19 cellular contexts compared by ENCODE assay signal in the genomic region with DNA sequence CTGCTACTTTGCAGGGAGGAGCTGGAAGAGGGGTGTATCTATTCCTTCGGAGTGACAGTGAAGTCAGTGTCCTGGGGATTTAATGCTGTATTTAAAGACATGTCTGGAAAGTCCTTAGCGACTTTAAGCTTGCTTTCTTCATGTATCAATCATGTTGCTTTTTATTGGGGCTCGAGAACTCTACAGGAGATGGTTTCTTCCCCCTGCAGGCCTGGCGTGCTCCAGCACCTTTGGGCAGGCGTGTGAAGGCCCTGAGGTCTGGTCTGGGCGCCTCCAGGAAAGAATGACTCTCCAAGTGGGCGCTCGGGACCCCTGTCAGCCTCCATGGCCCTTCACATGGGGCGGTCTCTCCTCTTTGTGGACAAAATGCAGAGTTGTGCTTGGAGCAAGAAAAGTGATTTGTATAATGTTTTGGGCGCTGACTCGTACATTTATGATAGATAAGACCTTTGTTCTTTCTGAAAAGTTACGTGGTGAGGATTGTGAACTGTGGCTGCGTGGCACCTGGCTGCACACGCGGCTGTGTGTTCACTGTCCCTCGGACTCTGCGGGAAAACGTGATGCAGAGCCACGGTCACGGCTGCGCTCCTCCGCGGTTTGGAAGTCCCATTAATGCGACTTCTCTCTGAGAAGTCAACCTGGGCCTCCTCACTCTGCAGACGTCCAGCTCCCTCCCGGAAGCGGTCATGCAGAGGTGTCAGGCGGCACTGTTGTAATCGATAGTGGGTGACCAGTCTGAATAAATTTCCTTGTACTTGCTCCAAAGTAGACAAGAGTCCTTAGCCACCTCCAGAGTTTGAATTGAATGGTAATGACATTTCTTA.
DNase-seq lines count a peak whose midpoint lies in the region; ATAC-seq and TF ChIP-seq lines count a peak whose summit lies in the region.
"Had no signal": no experiment of that assay in that cellular context is flagged by ENCODE, and none has a peak within 500 bp of the region (broad histone marks: within the 10 kb centered on the region; RNA-seq: fewer than 3 reads in every experiment).

No MANE protein-coding gene starts in this region.

- no peaks in the 10 kb centered on the region for H3K27me3 Mint-ChIP-seq in T-helper 17 cell
- H3K27me3 Mint-ChIP-seq in CD8-positive, alpha-beta memory T cell = no peaks in the 10 kb centered on the region
- no peaks in the 10 kb centered on the region for H3K27me3 Mint-ChIP-seq in activated CD4-positive, alpha-beta memory T cell treated with anti-CD3 and anti-CD28 coated beads, Interleukin-2, amount 10 ng/mL, durations not matched to agents 7 days and 5 days
- H3K27me3 Mint-ChIP-seq: B cell had no signal

- H3K36me3 ChIP-seq in kidney epithelial cell (ENCODE audit: control insufficient read depth, insufficient read depth, low read length) (no peaks in the 10 kb centered on the region), body of pancreas (replicated peaks in 1 of 2; ENCODE audit: insufficient read depth in 1 of 2, low read depth in 2 of 2) (no peaks in the 10 kb centered on the region)
- H3K36me3 ChIP-seq in CD8-positive, alpha-beta memory T cell (ENCODE audit: insufficient read depth, low read length) = no peaks in the 10 kb centered on the region
- H3K36me3 ChIP-seq: SJCRH30 had no signal

- intact Hi-C loops in body of pancreas (cut with DNase I) = no loop called here

- H3K27me3 ChIP-seq in kidney epithelial cell (ENCODE audit: control insufficient read depth, insufficient read depth, low read length) (no peaks in the 10 kb centered on the region), body of pancreas (no peaks in the 10 kb centered on the region)
- H3K27me3 ChIP-seq in CD8-positive, alpha-beta memory T cell (ENCODE audit: insufficient read depth, low read length, poor library complexity, severe bottlenecking) = no peaks in the 10 kb centered on the region
- H3K27me3 ChIP-seq: SJCRH30, testis had no signal

- no peak for TF ChIP-seq POLR2A in body of pancreas (IDR thresholded peaks at IDR 0.05)

- H3K9me3 Mint-ChIP-seq in CD8-positive, alpha-beta memory T cell = no peaks in the 10 kb centered on the region
- no peaks in the 10 kb centered on the region for H3K9me3 Mint-ChIP-seq in activated CD4-positive, alpha-beta memory T cell treated with anti-CD3 and anti-CD28 coated beads, Interleukin-2, amount 10 ng/mL, durations not matched to agents 7 days and 5 days

- H3K9me3 ChIP-seq in T-helper 17 cell (ENCODE audit: control insufficient read depth, low read length, poor library complexity, severe bottlenecking) = no peaks in the 10 kb centered on the region
- no peaks in the 10 kb centered on the region for H3K9me3 ChIP-seq in CD8-positive, alpha-beta memory T cell (ENCODE audit: low read length)
- no peaks in the 10 kb centered on the region for H3K9me3 ChIP-seq in body of pancreas
- H3K9me3 ChIP-seq: SJCRH30, testis had no signal

- peak overlapping the region; percentile 79 for H3K27ac Mint-ChIP-seq in T-helper 17 cell
- peak overlapping the region in 1 of 8 donors; percentile 85 for H3K27ac Mint-ChIP-seq in CD8-positive, alpha-beta memory T cell
- no peak overlapping the region for H3K27ac Mint-ChIP-seq in activated CD4-positive, alpha-beta memory T cell treated with anti-CD3 and anti-CD28 coated beads, Interleukin-2, amount 10 ng/mL, durations not matched to agents 7 days and 5 days
- H3K27ac Mint-ChIP-seq: B cell had no signal

- TF ChIP-seq CTCF in kidney epithelial cell (IDR thresholded peaks at IDR 0.05; ENCODE audit: insufficient read depth, low read length, poor library complexity, severe bottlenecking) = peak; percentile 8
- no peak for TF ChIP-seq CTCF in body of pancreas (IDR thresholded peaks at IDR 0.05)

- H3K4me3 Mint-ChIP-seq in T-helper 17 cell = no peak overlapping the region
- peak overlapping the region in 1 of 7 donors; percentile 40 for H3K4me3 Mint-ChIP-seq in CD8-positive, alpha-beta memory T cell
- no peak overlapping the region for H3K4me3 Mint-ChIP-seq in activated CD4-positive, alpha-beta memory T cell treated with anti-CD3 and anti-CD28 coated beads, Interleukin-2, amount 10 ng/mL, durations not matched to agents 7 days and 5 days
- H3K4me3 Mint-ChIP-seq: B cell had no signal

- no peaks in the 10 kb centered on the region for H3K36me3 Mint-ChIP-seq in T-helper 17 cell (ENCODE audit: low read depth)
- peaks cover 0 to 21% (median 10%) of the 10 kb centered on the region in 3 donors for H3K36me3 Mint-ChIP-seq in CD8-positive, alpha-beta memory T cell
- H3K36me3 Mint-ChIP-seq in activated CD4-positive, alpha-beta memory T cell treated with anti-CD3 and anti-CD28 coated beads, Interleukin-2, amount 10 ng/mL, durations not matched to agents 7 days and 5 days (ENCODE audit: low read depth) = no peaks in the 10 kb centered on the region

- peaks cover 33% of the 10 kb centered on the region for H3K4me1 Mint-ChIP-seq in T-helper 17 cell
- H3K4me1 Mint-ChIP-seq in CD8-positive, alpha-beta memory T cell = peaks cover 50 to 92% (median 58%) of the 10 kb centered on the region in 3 donors
- peaks cover 20% of the 10 kb centered on the region for H3K4me1 Mint-ChIP-seq in activated CD4-positive, alpha-beta memory T cell treated with anti-CD3 and anti-CD28 coated beads, Interleukin-2, amount 10 ng/mL, durations not matched to agents 7 days and 5 days

- no peak overlapping the region for H3K27ac ChIP-seq in CD8-positive, alpha-beta memory T cell (ENCODE audit: low read depth, low read length)
- peak overlapping the region in 1 of 4 donors; percentile 55 for H3K27ac ChIP-seq in body of pancreas
- H3K27ac ChIP-seq: parathyroid adenoma, SJCRH30, testis had no signal

- H3K4me3 ChIP-seq in kidney epithelial cell (ENCODE audit: low read depth, low read length) (no peak overlapping the region), body of pancreas (no peak overlapping the region)
- H3K4me3 ChIP-seq in CD8-positive, alpha-beta memory T cell (ENCODE audit: low read length) = no peak overlapping the region
- H3K4me3 ChIP-seq: GM12878, SJCRH30, testis had no signal

- WGBS in body of pancreas, 2 donors = 85 to 89% methylated on average over 25 to 29 of the region's 29 CpGs

- no peaks in the 10 kb centered on the region for H3K4me1 ChIP-seq in CD8-positive, alpha-beta memory T cell (ENCODE audit: insufficient read depth, low read length)
- H3K4me1 ChIP-seq in body of pancreas = peaks cover 27% of the 10 kb centered on the region
- H3K4me1 ChIP-seq: parathyroid adenoma, SJCRH30 had no signal

- ATAC-seq in T-helper 17 cell (no peak), body of pancreas (no peak)
- ATAC-seq: activated CD4-positive, CD25-positive, alpha-beta regulatory T cell treated with anti-CD3 and anti-CD28 coated beads, Interleukin-2, amount 50 U/mL, for 24 hours; GM12878 had no signal

- CTCF ChIA-PET in CD8-positive, alpha-beta memory T cell (lab: Charles Lee) = no interaction called here
- CTCF ChIA-PET in activated CD4-positive, alpha-beta memory T cell treated with anti-CD3 and anti-CD28 coated beads, Interleukin-2, amount 10 ng/mL, durations not matched to agents 7 days and 5 days (lab: Charles Lee) = no interaction called here

- POLR2A ChIA-PET in CD8-positive, alpha-beta memory T cell (lab: Charles Lee) = no interaction called here
- POLR2A ChIA-PET in activated CD4-positive, alpha-beta memory T cell treated with anti-CD3 and anti-CD28 coated beads, Interleukin-2, amount 10 ng/mL, durations not matched to agents 7 days and 5 days (lab: Charles Lee) = interaction anchor here (1.0 kb wide), 1 partner anchor 12 kb away, joined by 3 read pairs; no protein-coding TSS in a partner anchor

- DNase-seq in NCI-H2029 treated with DMSO at 0.1 percent for 48 hours (lab: John Stamatoyannopoulos, UW) = peak; percentile 36
- no peak for DNase-seq in NCI-H2029 (lab: John Stamatoyannopoulos, UW)
- no peak for DNase-seq in T-helper 17 cell
- DNase-seq in kidney epithelial cell (ENCODE audit: low read depth) = no peak
- DNase-seq in renal cortical epithelial cell (ENCODE audit: low read depth) = peak; percentile 6
- no peak for DNase-seq in CD8-positive, alpha-beta memory T cell
- DNase-seq in activated CD4-positive, alpha-beta memory T cell treated with anti-CD3 and anti-CD28 coated beads, Interleukin-2, amount 10 ng/mL, durations not matched to agents 7 days and 5 days = no peak
- no peak for DNase-seq in body of pancreas
- DNase-seq: 8988T, activated gamma-delta T cell treated with Interleukin-2 at 50 U/mL for 16 hours, DMS 273 treated with DMSO at 0.1 percent for 48 hours, NCI-H1092, NCI-H524 treated with DMSO at 0.1 percent for 48 hours, SJCRH30, testis had no signal

Comparison
In these comparisons a context has a peak if more than half of its experiments do, and no peak if none do; other contexts are left out.
1. DNase-seq: peak in NCI-H2029 treated with DMSO at 0.1 percent for 48 hours (single experiment) and renal cortical epithelial cell (single experiment); none in NCI-H2029 (single experiment), T-helper 17 cell (0 of 3), kidney epithelial cell (single experiment), CD8-positive, alpha-beta memory T cell (0 of 5), activated CD4-positive, alpha-beta memory T cell treated with anti-CD3 and anti-CD28 coated beads, Interleukin-2, amount 10 ng/mL, durations not matched to agents 7 days and 5 days (single experiment) and body of pancreas (0 of 4).